ENCODE assay signal across 17 cellular contexts in the genomic region with DNA sequence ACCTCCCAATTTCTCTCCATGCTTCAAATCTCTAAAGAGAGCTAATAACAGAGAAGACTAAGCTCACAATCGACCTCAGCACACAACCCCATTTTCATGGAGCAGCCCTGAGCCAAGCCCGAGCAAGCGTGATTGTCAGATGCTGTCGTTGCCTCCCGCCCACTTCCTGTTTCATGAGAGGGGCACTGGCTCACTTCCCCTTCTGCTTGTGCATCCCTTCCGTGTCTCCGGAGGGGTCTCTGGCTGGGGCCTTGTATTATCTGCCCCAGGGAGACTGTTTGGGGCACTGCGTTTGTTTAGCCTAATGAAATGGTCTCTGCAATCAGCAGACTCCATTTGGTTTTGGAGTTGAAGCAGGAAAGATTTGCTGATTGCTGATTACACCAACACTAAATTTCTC.
DNase-seq lines count a peak whose midpoint lies in the region; ATAC-seq and TF ChIP-seq lines count a peak whose summit lies in the region.
"Had no signal": no experiment of that assay in that cellular context is flagged by ENCODE, and none has a peak within 500 bp of the region (broad histone marks: within the 10 kb centered on the region; RNA-seq: fewer than 3 reads in every experiment).

No MANE protein-coding gene starts in this region.

- H3K4me1 ChIP-seq in neural progenitor cell: peaks cover 5% of the 10 kb centered on the region
- H3K4me1 ChIP-seq: foreskin keratinocyte had no signal

- H3K27ac Mint-ChIP-seq in activated CD4-positive, alpha-beta T cell treated with anti-CD3 and anti-CD28 coated beads for 36 hours: no peak overlapping the region
- H3K27ac Mint-ChIP-seq in activated CD4-positive, alpha-beta T cell treated with anti-CD3 and anti-CD28 coated beads, Interleukin-2, amount 10 ng/mL, durations not matched to agents 24 days and 14 days: no peak overlapping the region
- no peak overlapping the region for H3K27ac Mint-ChIP-seq in neural progenitor cell
- H3K27ac Mint-ChIP-seq: immature natural killer cell, memory B cell had no signal

- no peak for ATAC-seq in activated CD4-positive, alpha-beta T cell treated with anti-CD3 and anti-CD28 coated beads for 36 hours
- ATAC-seq in GM21619 (IDR thresholded peaks at IDR 0.05; ENCODE audit: unreplicated experiment) (no peak), HG03342 (IDR thresholded peaks at IDR 0.05; ENCODE audit: unreplicated experiment) (no peak)
- ATAC-seq: activated naive CD4-positive, alpha-beta T cell treated with anti-CD3 and anti-CD28 coated beads, Interleukin-2, amount 50 U/mL, for 72 hours; foreskin keratinocyte; Panc1 had no signal

- POLR2A ChIA-PET in activated CD4-positive, alpha-beta T cell treated with anti-CD3 and anti-CD28 coated beads for 36 hours (lab: Charles Lee): no interaction called here

- no peaks in the 10 kb centered on the region for H3F3A ChIP-seq in neural progenitor cell (ENCODE audit: low read depth)

- H3K27me3 Mint-ChIP-seq in activated CD4-positive, alpha-beta T cell treated with anti-CD3 and anti-CD28 coated beads for 36 hours: peaks cover 6% of the 10 kb centered on the region
- peaks cover 2% of the 10 kb centered on the region for H3K27me3 Mint-ChIP-seq in activated CD4-positive, alpha-beta T cell treated with anti-CD3 and anti-CD28 coated beads, Interleukin-2, amount 10 ng/mL, durations not matched to agents 24 days and 14 days
- H3K27me3 Mint-ChIP-seq in neural progenitor cell (ENCODE audit: insufficient read depth, low read depth): peaks cover 2% of the 10 kb centered on the region

- peak overlapping the region; percentile 18 for H3K27ac ChIP-seq in KOPT-K1 (ENCODE audit: low read depth, low read length, poor library complexity, severe bottlenecking)
- H3K27ac ChIP-seq in neural progenitor cell: no peak overlapping the region
- H3K27ac ChIP-seq: foreskin keratinocyte, neutrophil, skin epidermis had no signal

- H3K9me3 Mint-ChIP-seq in activated CD4-positive, alpha-beta T cell treated with anti-CD3 and anti-CD28 coated beads for 36 hours (ENCODE audit: low read depth): no peaks in the 10 kb centered on the region
- no peaks in the 10 kb centered on the region for H3K9me3 Mint-ChIP-seq in activated CD4-positive, alpha-beta T cell treated with anti-CD3 and anti-CD28 coated beads, Interleukin-2, amount 10 ng/mL, durations not matched to agents 24 days and 14 days
- no peaks in the 10 kb centered on the region for H3K9me3 Mint-ChIP-seq in neural progenitor cell
- H3K9me3 Mint-ChIP-seq: activated naive CD4-positive, alpha-beta T cell treated with anti-CD3 and anti-CD28 coated beads, Interleukin-2, amount 50 U/mL, for 72 hours; central memory CD8-positive, alpha-beta T cell; immature natural killer cell; memory B cell had no signal

- no peak overlapping the region for H3K4me2 ChIP-seq in neural progenitor cell

- TF ChIP-seq CTCF in neural progenitor cell (IDR thresholded peaks at IDR 0.05): no peak

- no peaks in the 10 kb centered on the region for H3K27me3 ChIP-seq in neural progenitor cell
- H3K27me3 ChIP-seq: foreskin keratinocyte, neutrophil had no signal

- H3K4me1 Mint-ChIP-seq in activated CD4-positive, alpha-beta T cell treated with anti-CD3 and anti-CD28 coated beads for 36 hours: no peaks in the 10 kb centered on the region
- H3K4me1 Mint-ChIP-seq in activated CD4-positive, alpha-beta T cell treated with anti-CD3 and anti-CD28 coated beads, Interleukin-2, amount 10 ng/mL, durations not matched to agents 24 days and 14 days: peaks cover 4% of the 10 kb centered on the region
- peaks cover 15% of the 10 kb centered on the region for H3K4me1 Mint-ChIP-seq in neural progenitor cell
- H3K4me1 Mint-ChIP-seq: central memory CD8-positive, alpha-beta T cell had no signal

- intact Hi-C loops in activated CD4-positive, alpha-beta T cell treated with anti-CD3 and anti-CD28 coated beads for 36 hours (cut with DNase I, micrococcal nuclease): no loop called here
- intact Hi-C loops in activated CD4-positive, alpha-beta T cell treated with anti-CD3 and anti-CD28 coated beads, Interleukin-2, amount 10 ng/mL, durations not matched to agents 24 days and 14 days (cut with micrococcal nuclease): no loop called here

- no peaks in the 10 kb centered on the region for H4K20me1 ChIP-seq in neural progenitor cell (ENCODE audit: low read depth)

- CTCF ChIA-PET in activated CD4-positive, alpha-beta T cell treated with anti-CD3 and anti-CD28 coated beads for 36 hours (lab: Charles Lee): no interaction called here

- H3K36me3 ChIP-seq in KOPT-K1 (ENCODE audit: insufficient read depth, low read length) (peaks cover 97% of the 10 kb centered on the region), neural progenitor cell (no peaks in the 10 kb centered on the region)
- H3K36me3 ChIP-seq: neutrophil had no signal

- no peak overlapping the region for H3K9ac ChIP-seq in neural progenitor cell

- no peak overlapping the region for H3K4me3 ChIP-seq in neural progenitor cell
- H3K4me3 ChIP-seq: skin epidermis had no signal

- H3K4me3 Mint-ChIP-seq in activated CD4-positive, alpha-beta T cell treated with anti-CD3 and anti-CD28 coated beads for 36 hours: no peak overlapping the region
- H3K4me3 Mint-ChIP-seq in activated CD4-positive, alpha-beta T cell treated with anti-CD3 and anti-CD28 coated beads, Interleukin-2, amount 10 ng/mL, durations not matched to agents 24 days and 14 days: no peak overlapping the region
- H3K4me3 Mint-ChIP-seq in neural progenitor cell: no peak overlapping the region
- H3K4me3 Mint-ChIP-seq: central memory CD8-positive, alpha-beta T cell; immature natural killer cell; memory B cell had no signal

- peak; percentile 5 for DNase-seq in activated CD4-positive, alpha-beta T cell treated with anti-CD3 and anti-CD28 coated beads for 36 hours
- DNase-seq in activated CD4-positive, alpha-beta T cell treated with anti-CD3 and anti-CD28 coated beads, Interleukin-2, amount 10 ng/mL, durations not matched to agents 24 days and 14 days: no peak
- DNase-seq in SK-N-DZ (ENCODE audit: low spot score) (peak; percentile 28), neural progenitor cell (ENCODE audit: low spot score) (no peak), activated T-cell treated with anti-CD3 and anti-CD28 coated beads for 4 hours (no peak)
- DNase-seq: foreskin keratinocyte, immature natural killer cell, MM.1S had no signal

- H2AFZ ChIP-seq in neural progenitor cell (replicated peaks): peak overlapping the region; percentile 89

- H3K36me3 Mint-ChIP-seq in activated CD4-positive, alpha-beta T cell treated with anti-CD3 and anti-CD28 coated beads for 36 hours (ENCODE audit: low read depth): no peaks in the 10 kb centered on the region
- no peaks in the 10 kb centered on the region for H3K36me3 Mint-ChIP-seq in activated CD4-positive, alpha-beta T cell treated with anti-CD3 and anti-CD28 coated beads, Interleukin-2, amount 10 ng/mL, durations not matched to agents 24 days and 14 days (ENCODE audit: low read depth)
- H3K36me3 Mint-ChIP-seq in neural progenitor cell: no peaks in the 10 kb centered on the region
- H3K36me3 Mint-ChIP-seq: activated naive CD4-positive, alpha-beta T cell treated with anti-CD3 and anti-CD28 coated beads, Interleukin-2, amount 50 U/mL, for 72 hours; immature natural killer cell; memory B cell had no signal

- H3K79me2 ChIP-seq in neural progenitor cell (ENCODE audit: low read depth): no peaks in the 10 kb centered on the region

- no peaks in the 10 kb centered on the region for H3K9me3 ChIP-seq in KOPT-K1 (ENCODE audit: insufficient read depth, low read length, poor library complexity, severe bottlenecking)
- H3K9me3 ChIP-seq in neural progenitor cell (ENCODE audit: low read depth): no peaks in the 10 kb centered on the region
- H3K9me3 ChIP-seq: neutrophil had no signal

Comparison
In these comparisons a context has a peak if more than half of its experiments do, and no peak if none do; other contexts are left out.
1. DNase-seq: peak in activated CD4-positive, alpha-beta T cell treated with anti-CD3 and anti-CD28 coated beads for 36 hours (single experiment) and SK-N-DZ (single experiment); none in activated CD4-positive, alpha-beta T cell treated with anti-CD3 and anti-CD28 coated beads, Interleukin-2, amount 10 ng/mL, durations not matched to agents 24 days and 14 days (single experiment), neural progenitor cell (single experiment) and activated T-cell treated with anti-CD3 and anti-CD28 coated beads for 4 hours (single experiment).